Comparison of ENCODE assay signal across 8 cellular contexts in the genomic region with DNA sequence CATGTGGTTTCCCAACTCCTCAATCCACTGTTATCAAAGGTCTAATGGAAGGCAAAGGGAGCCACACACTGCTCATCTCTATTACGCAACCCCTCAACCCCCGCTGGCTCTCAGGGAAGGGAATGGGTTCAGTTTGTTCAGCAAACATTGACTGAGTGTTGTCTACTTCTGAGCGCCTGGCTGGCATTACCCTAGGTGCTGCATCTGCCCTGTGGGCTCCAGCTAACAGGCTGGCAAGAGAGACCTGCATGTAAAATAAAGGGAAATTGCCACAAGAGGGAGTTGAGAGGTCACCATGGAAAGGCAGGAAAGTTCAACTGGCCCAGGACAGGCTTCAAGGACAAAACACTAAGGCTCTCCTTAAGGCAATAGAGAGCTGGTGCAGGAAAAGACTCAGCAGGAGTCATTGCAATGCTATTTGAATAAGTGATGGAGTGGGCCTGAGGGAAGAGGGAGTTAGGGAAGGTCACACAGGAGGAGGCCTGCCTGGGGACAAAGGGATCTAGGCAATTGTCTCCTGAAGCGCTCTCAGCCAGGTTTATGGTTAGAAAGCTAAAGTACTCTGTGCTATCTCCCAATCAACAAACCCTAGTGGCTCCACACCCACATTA. TPM values are rescaled to one million over a fixed set of nuclear protein-coding genes. Genes with fewer than 3 reads are reported as not detected.
DNase-seq lines count a peak whose midpoint lies in the region; ATAC-seq and TF ChIP-seq lines count a peak whose summit lies in the region.

No MANE protein-coding gene starts in this region.

- H3K27ac ChIP-seq in HUES48 (ENCODE audit: low read depth, low read length), result peak overlapping the region; percentile 12
- no peak overlapping the region for H3K27ac ChIP-seq in SJCRH30

- no peaks in the 10 kb centered on the region for H3K27me3 ChIP-seq in BE2C
- H3K27me3 ChIP-seq in HUES48 (ENCODE audit: control insufficient read depth, insufficient read depth, low read length), result peaks cover 94% of the 10 kb centered on the region
- no peaks in the 10 kb centered on the region for H3K27me3 ChIP-seq in SJCRH30

- H3K9me3 ChIP-seq in BE2C (no peaks in the 10 kb centered on the region; the same call in 1 of the 2 replicates), HUES48 (ENCODE audit: control insufficient read depth, insufficient read depth, low read length) (no peaks in the 10 kb centered on the region), SJCRH30 (replicated peaks) (no peaks in the 10 kb centered on the region)

- no peak for ATAC-seq in GM21381 (IDR thresholded peaks at IDR 0.05; ENCODE audit: unreplicated experiment)
- ATAC-seq in activated CD4-positive, CD25-positive, alpha-beta regulatory T cell treated with anti-CD3 and anti-CD28 coated beads, Interleukin-2, amount 50 U/mL, for 24 hours, result no peak

- H3K4me1 ChIP-seq in BE2C (peaks cover 26% of the 10 kb centered on the region), HUES48 (ENCODE audit: control insufficient read depth, insufficient read depth, low read length) (peaks cover 15% of the 10 kb centered on the region), SJCRH30 (peaks cover 5% of the 10 kb centered on the region; the same call in 1 of the 2 replicates)

- DNase-seq in BE2C, result no peak
- peak; percentile 61 for DNase-seq in RPMI8226
- peak; percentile 97 for DNase-seq in iPS DF 4.7 (ENCODE audit: extremely low read depth, low spot score)
- DNase-seq in SJCRH30, result no peak
- no peak for DNase-seq in activated gamma-delta T cell treated with Interleukin-2 at 50 U/mL for 16 hours

- H3K4me3 ChIP-seq in BE2C (ENCODE audit: low read depth, low read length) (no peak overlapping the region), HUES48 (ENCODE audit: low read depth, low read length) (no peak overlapping the region), SJCRH30 (no peak overlapping the region)

- TF ChIP-seq CTCF in BE2C (IDR thresholded peaks at IDR 0.05; ENCODE audit: low read depth, low read length), result peak; percentile 50

- no peaks in the 10 kb centered on the region for H3K36me3 ChIP-seq in BE2C
- no peaks in the 10 kb centered on the region for H3K36me3 ChIP-seq in HUES48 (ENCODE audit: control insufficient read depth, insufficient read depth, low read length)
- H3K36me3 ChIP-seq in SJCRH30, result no peaks in the 10 kb centered on the region

- H3K9ac ChIP-seq in HUES48 (ENCODE audit: low read depth, low read length), result no peak overlapping the region

RNA-seq across cellular contexts. Expression of a gene that starts 5.5 kb away (rescaled TPM):
- polyA plus RNA-seq in BE2C (2012; ENCODE audit: insufficient read depth, insufficient read length, low read depth), result 35.0 TPM
- total RNA-seq in SJCRH30 (2014; rRNA removed; shearing (Covaris generic)), result 17.4 and 17.8 TPM in 2 replicates

RNA-seq across cellular contexts. Expression of a gene that starts 5.7 kb away (rescaled TPM):
- polyA plus RNA-seq in BE2C (2012; ENCODE audit: insufficient read depth, insufficient read length, low read depth), result 12.2 TPM
- total RNA-seq in SJCRH30 (2014; rRNA removed; shearing (Covaris generic)), result 1.7 and 3.3 TPM in 2 replicates

RNA-seq across cellular contexts. Expression of a gene that starts 32.1 kb away (rescaled TPM):
- polyA plus RNA-seq in BE2C (2012; ENCODE audit: insufficient read depth, insufficient read length, low read depth), result not detected
- not detected in 2 replicates for total RNA-seq in SJCRH30 (2014; rRNA removed; shearing (Covaris generic))

RNA-seq across cellular contexts. Expression of a gene that starts 57.0 kb away (rescaled TPM):
- 20.2 TPM for polyA plus RNA-seq in BE2C (2012; ENCODE audit: insufficient read depth, insufficient read length, low read depth)
- 5.0 and 5.5 TPM in 2 replicates for total RNA-seq in SJCRH30 (2014; rRNA removed; shearing (Covaris generic))

Comparison
In these comparisons a context has a peak if more than half of its experiments do, and no peak if none do; other contexts are left out.
1. DNase-seq: peak in RPMI8226 (single experiment) and iPS DF 4.7 (single experiment); none in BE2C (single experiment), SJCRH30 (0 of 2) and activated gamma-delta T cell treated with Interleukin-2 at 50 U/mL for 16 hours (single experiment).